1 cellular context compared by ENCODE assay signal in genomic region chr3:72274511-72275295, GRCh38.
TF ChIP-seq lines count a peak whose summit lies in the region.

No MANE protein-coding gene starts in this region.

TF ChIP-seq in WTC11, 78 proteins besides CTCF, POLR2A, EP300 and RAD21 (continued from another document):
- no peak for TF ChIP-seq ZNF281 (CRISPR knock-in tag; IDR thresholded peaks at IDR 0.05)
- no peak for TF ChIP-seq SP1 (CRISPR knock-in tag; conservative IDR thresholded peaks at IDR 0.05)
TF ChIP-seq in WTC11: peak in this region for 0.
